Comparison of ENCODE assay signal across 30 cellular contexts in the genomic region with DNA sequence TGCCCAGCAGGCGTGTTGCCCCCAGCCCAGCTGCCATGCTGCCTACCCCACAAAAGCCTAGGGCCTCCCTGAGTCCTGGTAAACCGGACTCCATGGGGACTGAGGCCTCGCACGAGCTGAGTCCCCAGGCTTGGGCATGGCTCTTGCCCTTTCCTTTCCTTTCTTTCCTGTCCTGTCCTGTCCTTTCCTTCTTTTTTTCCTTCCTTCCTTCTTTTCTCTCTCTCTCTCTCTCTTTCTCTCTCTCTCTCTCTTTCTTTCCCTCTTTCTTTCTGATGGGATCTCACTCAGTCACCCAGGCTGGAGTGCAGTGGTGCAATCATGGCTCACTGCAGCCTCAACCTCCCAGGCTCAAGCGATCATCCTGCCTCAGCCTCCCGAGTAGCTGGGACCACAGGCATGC.
"Had no signal": no experiment of that assay in that cellular context is flagged by ENCODE, and none has a peak within 500 bp of the region (broad histone marks: within the 10 kb centered on the region; RNA-seq: fewer than 3 reads in every experiment).

No MANE protein-coding gene starts in this region.

- ATAC-seq: activated T-cell treated with anti-CD3 and anti-CD28 coated beads, Interleukin-2, amount 50 U/mL, for 4 hours; body of pancreas; effector memory CD8-positive, alpha-beta T cell; gastrocnemius medialis; natural killer cell; right cardiac atrium had no signal

- H3K4me3 Mint-ChIP-seq: activated B cell treated with CpG ODN at 0.5 μM for 24 hours; activated naive CD4-positive, alpha-beta T cell treated with anti-CD3 and anti-CD28 coated beads for 36 hours; activated naive CD8-positive, alpha-beta T cell treated with anti-CD3 and anti-CD28 coated beads, Interleukin-2, amount 10 ng/mL, durations not matched to agents 7 days and 5 days; activated T-cell treated with anti-CD3 and anti-CD28 coated beads, Interleukin-2, amount 50 U/mL, for 4 hours; effector memory CD8-positive, alpha-beta T cell; natural killer cell; stimulated activated naive CD8-positive, alpha-beta T cell treated with anti-CD3 and anti-CD28 coated beads, Interleukin-15, Interleukin-2, amounts not matched to agents 100 ng/mL and 50 ng/mL, for 24 hours; T-helper 1 cell treated with Interleukin-12 subunit alpha and Interleukin-12 subunit beta and Interleukin-4 antibody, amounts not matched to agents 30 μg/mL and 1 μg/mL, for 36 hours had no signal

- H3K4me3 ChIP-seq: body of pancreas, cardiac muscle cell, dorsolateral prefrontal cortex, esophagus squamous epithelium, gastrocnemius medialis, left ventricle myocardium inferior, tibial nerve had no signal

- H3K36me3 ChIP-seq: cardiac muscle cell, esophagus squamous epithelium, gastrocnemius medialis, left ventricle myocardium inferior, tibial nerve had no signal

- DNase-seq: activated B cell treated with CpG ODN at 0.5 μM for 24 hours; activated CD4-positive, alpha-beta T cell treated with anti-CD3 and anti-CD28 coated beads for 4 hours; activated CD4-positive, alpha-beta T cell treated with anti-CD3 and anti-CD28 coated beads, Interleukin-2, amount 50 U/mL, for 48 hours; activated CD8-positive, alpha-beta memory T cell treated with anti-CD3 and anti-CD28 coated beads, Interleukin-2, amount 50 U/mL, for 48 hours; activated effector memory CD4-positive, alpha-beta T cell treated with Interleukin-2 at 50 U/mL for 16 hours; activated naive CD4-positive, alpha-beta T cell treated with anti-CD3 and anti-CD28 coated beads for 36 hours; activated naive CD8-positive, alpha-beta T cell treated with anti-CD3 and anti-CD28 coated beads, Interleukin-2, amount 10 ng/mL, durations not matched to agents 7 days and 5 days; activated T-cell treated with anti-CD3 and anti-CD28 coated beads, Interleukin-2, amount 50 U/mL, for 4 hours; amniotic stem cell; body of pancreas; dorsolateral prefrontal cortex; effector memory CD8-positive, alpha-beta T cell; esophagus squamous epithelium; gastrocnemius medialis; head of caudate nucleus; hypothalamus; left ventricle myocardium inferior; midbrain; natural killer cell; nucleus accumbens; right cardiac atrium; stimulated activated CD4-positive, alpha-beta T cell treated with anti-CD3 and anti-CD28 coated beads, Interleukin-4, amount 100 ng/mL, for 4 hours; substantia nigra; T1000 had no signal

- FAIRE-seq: urothelium cell line had no signal

- H3K9ac ChIP-seq: parathyroid adenoma had no signal

- H3K27ac ChIP-seq: body of pancreas, cardiac muscle cell, left ventricle myocardium inferior, parathyroid adenoma had no signal

- H2AFZ ChIP-seq: parathyroid adenoma had no signal

- H3K9me3 Mint-ChIP-seq: activated naive CD8-positive, alpha-beta T cell treated with anti-CD3 and anti-CD28 coated beads, Interleukin-2, amount 10 ng/mL, durations not matched to agents 7 days and 5 days; stimulated activated naive CD8-positive, alpha-beta T cell treated with anti-CD3 and anti-CD28 coated beads, Interleukin-15, Interleukin-2, amounts not matched to agents 100 ng/mL and 50 ng/mL, for 24 hours had no signal

- H3K27me3 ChIP-seq: body of pancreas, cardiac muscle cell, dorsolateral prefrontal cortex, gastrocnemius medialis, tibial nerve had no signal

- H3K27ac Mint-ChIP-seq: activated B cell treated with CpG ODN at 0.5 μM for 24 hours; activated naive CD4-positive, alpha-beta T cell treated with anti-CD3 and anti-CD28 coated beads for 36 hours; activated naive CD8-positive, alpha-beta T cell treated with anti-CD3 and anti-CD28 coated beads, Interleukin-2, amount 10 ng/mL, durations not matched to agents 7 days and 5 days; effector memory CD8-positive, alpha-beta T cell; natural killer cell; stimulated activated naive CD8-positive, alpha-beta T cell treated with anti-CD3 and anti-CD28 coated beads, Interleukin-15, Interleukin-2, amounts not matched to agents 100 ng/mL and 50 ng/mL, for 24 hours; T-helper 1 cell treated with Interleukin-12 subunit alpha and Interleukin-12 subunit beta and Interleukin-4 antibody, amounts not matched to agents 30 μg/mL and 1 μg/mL, for 36 hours had no signal

- H3K9me3 ChIP-seq: body of pancreas, esophagus squamous epithelium, gastrocnemius medialis had no signal

- H3K79me2 ChIP-seq: parathyroid adenoma had no signal

- H3K36me3 Mint-ChIP-seq: activated naive CD8-positive, alpha-beta T cell treated with anti-CD3 and anti-CD28 coated beads, Interleukin-2, amount 10 ng/mL, durations not matched to agents 7 days and 5 days; natural killer cell had no signal

- H3K4me1 ChIP-seq: body of pancreas had no signal

- H3K27me3 Mint-ChIP-seq: activated B cell treated with CpG ODN at 0.5 μM for 24 hours; activated naive CD8-positive, alpha-beta T cell treated with anti-CD3 and anti-CD28 coated beads, Interleukin-2, amount 10 ng/mL, durations not matched to agents 7 days and 5 days; stimulated activated naive CD8-positive, alpha-beta T cell treated with anti-CD3 and anti-CD28 coated beads, Interleukin-15, Interleukin-2, amounts not matched to agents 100 ng/mL and 50 ng/mL, for 24 hours had no signal
